23 cellular contexts compared by ENCODE assay signal in genomic region chr17:27083408-27084185, GRCh38.
DNase-seq lines count a peak whose midpoint lies in the region; ATAC-seq and TF ChIP-seq lines count a peak whose summit lies in the region.
"Had no signal": no experiment of that assay in that cellular context is flagged by ENCODE, and none has a peak within 500 bp of the region (broad histone marks: within the 10 kb centered on the region; RNA-seq: fewer than 3 reads in every experiment).

No MANE protein-coding gene starts in this region.

- H3K27me3 ChIP-seq in iPS DF 6.9 (ENCODE audit: control insufficient read depth, insufficient read depth, low read length), result no peaks in the 10 kb centered on the region
- H3K27me3 ChIP-seq: BE2C, BLaER1 had no signal

- H3K9me2 ChIP-seq in OCI-LY7 (ENCODE audit: insufficient read depth, low read length), result no peaks in the 10 kb centered on the region

- H2AFZ ChIP-seq in OCI-LY7 (ENCODE audit: low read length), result no peak overlapping the region

- CTCF ChIA-PET in OCI-LY7 (lab: Charles Lee; ENCODE audit: unreplicated experiment), result no interaction called here

- H3K4me2 ChIP-seq in OCI-LY7 (ENCODE audit: low read length), result no peak overlapping the region
- H3K4me2 ChIP-seq: BLaER1 had no signal

- WGBS in iPS DF 6.9 (ENCODE audit: insufficient coverage, insufficient read length), result no CpG with 5 or more reads among the region's 22 CpGs

- BruUV-seq in OCI-LY7 (replicated peaks; lab: Mats Ljungman, UMichigan), result no TSS peak

- no peak for TF ChIP-seq CTCF in OCI-LY7 (conservative IDR thresholded peaks at IDR 0.05; ENCODE audit: low read length)

- H3K4me1 ChIP-seq in iPS DF 6.9 (ENCODE audit: control insufficient read depth, insufficient read depth, low read length), result no peaks in the 10 kb centered on the region
- H3K4me1 ChIP-seq in OCI-LY7 (ENCODE audit: insufficient read depth, low read length, poor library complexity, severe bottlenecking), result no peaks in the 10 kb centered on the region
- H3K4me1 ChIP-seq: BE2C, BLaER1 had no signal

- POLR2A ChIA-PET in OCI-LY7 (lab: Charles Lee), result no interaction called here

- H3K27ac ChIP-seq in iPS DF 6.9 (ENCODE audit: low read length), result no peak overlapping the region
- no peak overlapping the region for H3K27ac ChIP-seq in OCI-LY7 (ENCODE audit: low read depth, low read length, poor library complexity, severe bottlenecking)
- H3K27ac ChIP-seq: BLaER1 had no signal

- intact Hi-C loops in posterior vena cava (cut with DNase I), result no loop called here
- intact Hi-C loops in OCI-LY7 (cut with micrococcal nuclease; ENCODE audit: unreplicated experiment), result no loop called here

- H3K27me3 Mint-ChIP-seq in activated T-cell treated with anti-CD3 and anti-CD28 coated beads, Interleukin-2, amount 50 U/mL, for 4 hours (ENCODE audit: low read depth), result peaks cover 8% of the 10 kb centered on the region

- H3K36me3 ChIP-seq in iPS DF 6.9 (ENCODE audit: control insufficient read depth, insufficient read depth, low read length), result no peaks in the 10 kb centered on the region
- no peaks in the 10 kb centered on the region for H3K36me3 ChIP-seq in OCI-LY7 (ENCODE audit: insufficient read depth, low read length)
- H3K36me3 ChIP-seq: BE2C, BLaER1 had no signal

- H3K9me3 ChIP-seq in iPS DF 6.9 (ENCODE audit: control insufficient read depth, insufficient read depth, low read length) (peaks cover 4% of the 10 kb centered on the region), OCI-LY7 (ENCODE audit: low read length) (no peaks in the 10 kb centered on the region)
- H3K9me3 ChIP-seq: BE2C, BLaER1 had no signal

- H3K36me3 Mint-ChIP-seq in activated T-cell treated with anti-CD3 and anti-CD28 coated beads, Interleukin-2, amount 50 U/mL, for 4 hours (ENCODE audit: insufficient read depth), result no peaks in the 10 kb centered on the region
- H3K36me3 Mint-ChIP-seq: CD14-positive monocyte; CD4-positive, alpha-beta memory T cell; CD4-positive, CD25-positive, alpha-beta regulatory T cell; CD8-positive, alpha-beta memory T cell had no signal

- ATAC-seq in activated T-cell treated with anti-CD3 and anti-CD28 coated beads, Interleukin-2, amount 50 U/mL, for 4 hours, result no peak
- ATAC-seq: GM12878 had no signal

- no peaks in the 10 kb centered on the region for H3K4me1 Mint-ChIP-seq in activated T-cell treated with anti-CD3 and anti-CD28 coated beads, Interleukin-2, amount 50 U/mL, for 4 hours (ENCODE audit: low read depth)
- H3K4me1 Mint-ChIP-seq: CD14-positive monocyte; CD4-positive, alpha-beta memory T cell; CD4-positive, CD25-positive, alpha-beta regulatory T cell; CD8-positive, alpha-beta memory T cell had no signal

- no peaks in the 10 kb centered on the region for H4K20me1 ChIP-seq in OCI-LY7 (ENCODE audit: insufficient read depth, low read length)
- H4K20me1 ChIP-seq: BLaER1 had no signal

- H3K9me3 Mint-ChIP-seq in activated T-cell treated with anti-CD3 and anti-CD28 coated beads, Interleukin-2, amount 50 U/mL, for 4 hours, result no peaks in the 10 kb centered on the region

- H3K4me3 ChIP-seq in iPS DF 6.9 (ENCODE audit: low read length) (peak overlapping the region; percentile 12; the same call in 1 of the 2 replicates), OCI-LY7 (ENCODE audit: low read depth, low read length, poor library complexity, severe bottlenecking) (no peak overlapping the region)
- H3K4me3 ChIP-seq: BLaER1, GM12878 had no signal

- H3K79me2 ChIP-seq in OCI-LY7 (ENCODE audit: insufficient read depth, low read depth, low read length), result no peaks in the 10 kb centered on the region

- DNase-seq in iPS DF 6.9 (ENCODE audit: low read depth, low spot score), result no peak
- DNase-seq in posterior vena cava (ENCODE audit: low spot score), result peak; percentile 66
- DNase-seq in midbrain (lab: John Stamatoyannopoulos, UW), result no peak
- DNase-seq in activated T-cell treated with anti-CD3 and anti-CD28 coated beads, Interleukin-2, amount 50 U/mL, for 4 hours, result no peak
- no peak for DNase-seq in OCI-LY7 (ENCODE audit: low spot score)
- DNase-seq: 8988T; ACHN; BE2C; C1 segment of cervical spinal cord; CD4-positive, alpha-beta memory T cell; CD4-positive, CD25-positive, alpha-beta regulatory T cell; CD8-positive, alpha-beta memory T cell; COR-L47; DMS 273 treated with DMSO at 0.1 percent for 48 hours; DMS153; DMS53; DMS79; DND-41; EL; GDM1 had no signal

- no peak overlapping the region for H3K4me3 Mint-ChIP-seq in activated T-cell treated with anti-CD3 and anti-CD28 coated beads, Interleukin-2, amount 50 U/mL, for 4 hours
- H3K4me3 Mint-ChIP-seq: CD14-positive monocyte; CD4-positive, alpha-beta memory T cell; CD4-positive, CD25-positive, alpha-beta regulatory T cell; CD8-positive, alpha-beta memory T cell had no signal
